ENCODE assay signal across 2 cellular contexts in the genomic region with DNA sequence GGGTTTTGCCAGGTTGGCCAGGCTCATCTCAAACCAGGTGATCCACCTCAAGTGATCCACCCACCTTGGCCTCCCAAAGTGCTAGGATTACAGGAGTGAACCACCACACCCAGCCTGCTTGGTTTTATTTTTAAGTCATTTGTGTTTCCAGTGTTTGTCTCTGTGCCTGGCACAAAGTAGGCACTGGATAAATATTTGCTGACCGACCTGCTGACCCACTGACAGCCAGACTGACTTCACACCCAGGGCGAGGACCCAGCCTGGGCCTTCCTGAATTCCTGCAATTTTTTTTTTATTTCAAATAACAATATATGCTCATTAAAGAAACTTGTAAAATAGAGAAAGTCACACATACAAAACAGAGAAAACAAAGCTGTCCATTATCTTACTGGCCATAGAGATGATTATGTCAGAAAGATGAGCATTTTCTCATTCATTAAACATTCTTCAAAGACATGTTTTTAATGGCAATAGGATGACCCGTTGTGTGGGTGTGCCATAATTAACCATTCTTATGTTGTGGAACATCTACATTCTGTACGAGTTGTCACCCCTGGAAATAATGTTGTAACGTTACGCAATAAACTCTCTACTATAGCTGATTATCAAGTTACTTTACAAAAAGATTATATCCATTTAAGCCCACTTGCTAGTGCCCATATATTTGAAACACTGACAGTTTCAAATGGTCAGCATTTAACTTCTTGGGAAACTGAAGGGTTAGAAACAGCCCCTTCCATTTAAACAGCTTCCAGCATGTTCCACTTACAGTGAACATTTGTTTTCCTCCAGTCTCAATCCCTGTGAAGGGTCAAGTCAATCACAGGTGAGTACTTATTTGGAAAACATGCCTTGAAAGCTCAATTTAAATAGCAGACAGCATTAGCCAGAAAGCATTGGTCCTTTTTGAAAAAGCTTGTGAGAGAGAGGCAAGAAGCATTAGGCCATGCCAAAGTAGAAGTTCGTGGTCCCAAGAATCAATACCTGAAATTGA.
TF ChIP-seq lines count a peak whose summit lies in the region.

No MANE protein-coding gene starts in this region.

TF ChIP-seq in IMR-90, 13 proteins besides CTCF, POLR2A, EP300 and RAD21:
- TF ChIP-seq CHD1 (IDR thresholded peaks at IDR 0.05; ENCODE audit: low read depth, low read length) (no peak), CEBPB (IDR thresholded peaks at IDR 0.05; ENCODE audit: low read depth, low read length) (peak; percentile 87), MAFK (IDR thresholded peaks at IDR 0.05; ENCODE audit: low read depth, low read length) (no peak), BHLHE40 (IDR thresholded peaks at IDR 0.05; ENCODE audit: low read depth, low read length) (no peak)

TF ChIP-seq in K562, 482 proteins besides CTCF, POLR2A, EP300 and RAD21:
- TF ChIP-seq POLR2B (IDR thresholded peaks at IDR 0.05; ENCODE audit: low read depth, partially characterized antibody) (no peak), POLR2AphosphoS2 (IDR thresholded peaks at IDR 0.05; ENCODE audit: low read length) (no peak), RFX1 (IDR thresholded peaks at IDR 0.05) (no peak), CEBPB (tag; IDR thresholded peaks at IDR 0.05) (peak; percentile 84), CSDE1 (IDR thresholded peaks at IDR 0.05) (no peak), GABPB1 (CRISPR knock-in tag; IDR thresholded peaks at IDR 0.05) (no peak), MEF2A (IDR thresholded peaks at IDR 0.05; ENCODE audit: control insufficient read depth, low read depth, low read length) (no peak), CEBPG (CRISPR knock-in tag; IDR thresholded peaks at IDR 0.05) (no peak), CEBPG (tag; conservative IDR thresholded peaks at IDR 0.05 in 1 of 2, IDR thresholded peaks at IDR 0.05 in 1 of 2) (peak; percentile 63 to 88), SUPT5H (IDR thresholded peaks at IDR 0.05) (no peak)
